2 cellular contexts compared by ENCODE assay signal in the genomic region with DNA sequence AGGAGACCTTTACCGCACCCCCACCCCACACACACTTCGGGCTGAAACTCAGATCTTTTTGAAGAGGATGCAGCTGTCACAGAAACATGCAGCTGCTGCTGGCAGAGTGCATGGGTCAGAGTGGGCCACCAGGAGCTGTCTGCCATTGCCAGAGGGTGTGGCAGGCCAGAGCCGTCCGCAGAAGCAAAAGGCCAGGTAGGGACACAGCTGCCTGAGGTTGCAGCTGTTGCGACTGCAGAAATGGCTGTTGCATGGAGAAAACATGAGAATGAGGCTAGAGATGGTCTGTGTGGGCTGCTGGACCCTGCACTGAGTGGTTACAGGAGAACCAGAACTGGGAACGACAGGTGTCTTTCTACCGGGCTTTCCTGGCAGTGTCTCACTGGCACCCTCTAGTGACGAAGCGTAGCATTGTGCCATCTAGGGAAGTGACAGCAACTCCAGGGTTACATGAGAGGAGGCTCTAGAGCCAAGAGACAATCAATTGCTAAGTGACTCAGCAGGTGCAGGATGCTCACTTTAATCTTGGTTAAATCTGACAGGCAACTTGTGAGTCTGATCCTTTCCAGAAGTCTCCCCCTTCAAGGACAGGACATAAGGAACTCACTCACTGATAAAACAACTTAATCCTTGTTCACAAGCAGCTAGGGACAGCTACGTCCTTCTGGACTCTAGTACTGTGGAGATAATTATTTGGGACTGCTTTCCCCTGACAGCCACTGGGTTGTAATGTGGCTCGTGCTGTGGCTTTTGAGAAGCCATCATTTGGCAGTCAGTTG.
TF ChIP-seq lines count a peak whose summit lies in the region.

No MANE protein-coding gene starts in this region.

TF ChIP-seq in HEK293, 187 proteins besides CTCF, POLR2A, EP300 and RAD21 (continued from another document):
- TF ChIP-seq ZNF600 (tag by site-specific recombination; IDR thresholded peaks at IDR 0.05) (peak; percentile 54; the same call in 1 of the 2 replicates), ZBTB48 (tag by site-specific recombination; IDR thresholded peaks at IDR 0.05) (peak; percentile 42; the same call in 1 of the 2 replicates), ZFP69B (tag by site-specific recombination; IDR thresholded peaks at IDR 0.05) (0 out of 2 replicates have a peak, but pooled peaks have one; percentile 25), ZNF560 (tag by site-specific recombination; IDR thresholded peaks at IDR 0.05; ENCODE audit: borderline replicate concordance) (no peak), ZNF654 (tag by site-specific recombination; IDR thresholded peaks at IDR 0.05; ENCODE audit: low read depth) (peak; percentile 96), ZNF629 (tag by site-specific recombination; IDR thresholded peaks at IDR 0.05) (0 out of 2 replicates have a peak, but pooled peaks have one; percentile 11), IKZF3 (tag by site-specific recombination; IDR thresholded peaks at IDR 0.05) (no peak), ZNF10 (tag by site-specific recombination; IDR thresholded peaks at IDR 0.05) (peak; percentile 95), ZNF121 (tag by site-specific recombination; IDR thresholded peaks at IDR 0.05) (no peak), ZBTB17 (tag by site-specific recombination; IDR thresholded peaks at IDR 0.05) (peak; percentile 94), ZEB2 (tag by site-specific recombination; IDR thresholded peaks at IDR 0.05) (peak; percentile 50; the same call in 1 of the 2 replicates), EGR2 (tag by site-specific recombination; IDR thresholded peaks at IDR 0.05; ENCODE audit: low read depth) (no peak), SCRT1 (tag by site-specific recombination; IDR thresholded peaks at IDR 0.05; ENCODE audit: borderline replicate concordance) (peak; percentile 61; the same call in 1 of the 2 replicates), SCRT2 (tag by site-specific recombination; IDR thresholded peaks at IDR 0.05) (peak; percentile 94), BCL11A (tag by site-specific recombination; IDR thresholded peaks at IDR 0.05; ENCODE audit: low read depth) (no peak), FEZF1 (tag by site-specific recombination; IDR thresholded peaks at IDR 0.05) (peak; percentile 90), ZNF555 (tag by site-specific recombination; conservative IDR thresholded peaks at IDR 0.05) (no peak), ZNF76 (tag by site-specific recombination; IDR thresholded peaks at IDR 0.05; ENCODE audit: borderline replicate concordance, low read depth) (no peak), SP7 (tag by site-specific recombination; IDR thresholded peaks at IDR 0.05) (peak; percentile 32; the same call in 1 of the 2 replicates), ZNF626 (tag by site-specific recombination; IDR thresholded peaks at IDR 0.05) (no peak), ZBTB21 (tag by site-specific recombination; IDR thresholded peaks at IDR 0.05) (no peak), PRDM1 (tag by site-specific recombination; IDR thresholded peaks at IDR 0.05) (no peak), ZNF701 (tag by site-specific recombination; IDR thresholded peaks at IDR 0.05) (no peak), ZNF133 (tag by site-specific recombination; IDR thresholded peaks at IDR 0.05) (no peak), MYNN (tag by site-specific recombination; IDR thresholded peaks at IDR 0.05; ENCODE audit: borderline replicate concordance) (no peak), TRIM28 (IDR thresholded peaks at IDR 0.05; ENCODE audit: borderline replicate concordance, low read length) (no peak), ZNF324 (tag by site-specific recombination; IDR thresholded peaks at IDR 0.05) (0 out of 2 replicates have a peak, but pooled peaks have one; percentile 49), ZNF2 (tag by site-specific recombination; IDR thresholded peaks at IDR 0.05) (peak; percentile 41), ZNF132 (tag by site-specific recombination; IDR thresholded peaks at IDR 0.05; ENCODE audit: borderline replicate concordance) (no peak)
- TF ChIP-seq, protein P1, sequence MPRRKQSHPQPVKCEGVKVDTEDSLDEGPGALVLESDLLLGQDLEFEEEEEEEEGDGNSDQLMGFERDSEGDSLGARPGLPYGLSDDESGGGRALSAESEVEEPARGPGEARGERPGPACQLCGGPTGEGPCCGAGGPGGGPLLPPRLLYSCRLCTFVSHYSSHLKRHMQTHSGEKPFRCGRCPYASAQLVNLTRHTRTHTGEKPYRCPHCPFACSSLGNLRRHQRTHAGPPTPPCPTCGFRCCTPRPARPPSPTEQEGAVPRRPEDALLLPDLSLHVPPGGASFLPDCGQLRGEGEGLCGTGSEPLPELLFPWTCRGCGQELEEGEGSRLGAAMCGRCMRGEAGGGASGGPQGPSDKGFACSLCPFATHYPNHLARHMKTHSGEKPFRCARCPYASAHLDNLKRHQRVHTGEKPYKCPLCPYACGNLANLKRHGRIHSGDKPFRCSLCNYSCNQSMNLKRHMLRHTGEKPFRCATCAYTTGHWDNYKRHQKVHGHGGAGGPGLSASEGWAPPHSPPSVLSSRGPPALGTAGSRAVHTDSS (tag by site-specific recombination; IDR thresholded peaks at IDR 0.05) = no peak
- TF ChIP-seq, protein P2, sequence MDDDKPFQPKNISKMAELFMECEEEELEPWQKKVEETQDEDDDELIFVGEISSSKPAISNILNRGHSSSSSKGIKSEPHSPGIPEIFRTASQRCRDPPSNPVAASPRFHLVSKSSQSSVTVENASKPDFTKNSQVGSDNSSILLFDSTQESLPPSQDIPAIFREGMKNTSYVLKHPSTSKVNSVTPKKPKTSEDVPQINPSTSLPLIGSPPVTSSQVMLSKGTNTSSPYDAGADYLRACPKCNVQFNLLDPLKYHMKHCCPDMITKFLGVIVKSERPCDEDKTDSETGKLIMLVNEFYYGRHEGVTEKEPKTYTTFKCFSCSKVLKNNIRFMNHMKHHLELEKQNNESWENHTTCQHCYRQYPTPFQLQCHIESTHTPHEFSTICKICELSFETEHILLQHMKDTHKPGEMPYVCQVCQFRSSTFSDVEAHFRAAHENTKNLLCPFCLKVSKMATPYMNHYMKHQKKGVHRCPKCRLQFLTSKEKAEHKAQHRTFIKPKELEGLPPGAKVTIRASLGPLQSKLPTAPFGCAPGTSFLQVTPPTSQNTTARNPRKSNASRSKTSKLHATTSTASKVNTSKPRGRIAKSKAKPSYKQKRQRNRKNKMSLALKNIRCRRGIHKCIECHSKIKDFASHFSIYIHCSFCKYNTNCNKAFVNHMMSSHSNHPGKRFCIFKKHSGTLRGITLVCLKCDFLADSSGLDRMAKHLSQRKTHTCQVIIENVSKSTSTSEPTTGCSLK (tag by site-specific recombination; IDR thresholded peaks at IDR 0.05) = no peak
- TF ChIP-seq, protein P3, sequence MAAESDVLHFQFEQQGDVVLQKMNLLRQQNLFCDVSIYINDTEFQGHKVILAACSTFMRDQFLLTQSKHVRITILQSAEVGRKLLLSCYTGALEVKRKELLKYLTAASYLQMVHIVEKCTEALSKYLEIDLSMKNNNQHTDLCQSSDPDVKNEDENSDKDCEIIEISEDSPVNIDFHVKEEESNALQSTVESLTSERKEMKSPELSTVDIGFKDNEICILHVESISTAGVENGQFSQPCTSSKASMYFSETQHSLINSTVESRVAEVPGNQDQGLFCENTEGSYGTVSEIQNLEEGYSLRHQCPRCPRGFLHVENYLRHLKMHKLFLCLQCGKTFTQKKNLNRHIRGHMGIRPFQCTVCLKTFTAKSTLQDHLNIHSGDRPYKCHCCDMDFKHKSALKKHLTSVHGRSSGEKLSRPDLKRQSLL (tag by site-specific recombination; IDR thresholded peaks at IDR 0.05) = peak; percentile 83

TF ChIP-seq in SK-N-SH, 30 proteins besides CTCF, POLR2A, EP300 and RAD21 (continued from another document):
- TF ChIP-seq, protein P4, sequence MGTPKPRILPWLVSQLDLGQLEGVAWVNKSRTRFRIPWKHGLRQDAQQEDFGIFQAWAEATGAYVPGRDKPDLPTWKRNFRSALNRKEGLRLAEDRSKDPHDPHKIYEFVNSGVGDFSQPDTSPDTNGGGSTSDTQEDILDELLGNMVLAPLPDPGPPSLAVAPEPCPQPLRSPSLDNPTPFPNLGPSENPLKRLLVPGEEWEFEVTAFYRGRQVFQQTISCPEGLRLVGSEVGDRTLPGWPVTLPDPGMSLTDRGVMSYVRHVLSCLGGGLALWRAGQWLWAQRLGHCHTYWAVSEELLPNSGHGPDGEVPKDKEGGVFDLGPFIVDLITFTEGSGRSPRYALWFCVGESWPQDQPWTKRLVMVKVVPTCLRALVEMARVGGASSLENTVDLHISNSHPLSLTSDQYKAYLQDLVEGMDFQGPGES (IDR thresholded peaks at IDR 0.05; ENCODE audit: low read depth, low read length) = no peak
- TF ChIP-seq ELF1 (IDR thresholded peaks at IDR 0.05) (no peak), TCF12 (IDR thresholded peaks at IDR 0.05) (peak; percentile 80), MXI1 (IDR thresholded peaks at IDR 0.05; ENCODE audit: low read depth, low read length) (no peak), RCOR1 (IDR thresholded peaks at IDR 0.05; ENCODE audit: low read length) (peak; percentile 44), POLR2AphosphoS5 (IDR thresholded peaks at IDR 0.05; ENCODE audit: low read depth, low read length) (peak; percentile 22; the same call in 1 of the 2 replicates), FOSL2 (IDR thresholded peaks at IDR 0.05; ENCODE audit: borderline replicate concordance, low read depth) (peak; percentile 24; the same call in 1 of the 2 replicates), GABPA (IDR thresholded peaks at IDR 0.05; ENCODE audit: low read depth) (no peak), CHD2 (IDR thresholded peaks at IDR 0.05; ENCODE audit: low read length, partially characterized antibody) (no peak), FOXJ3 (CRISPR knock-in tag; IDR thresholded peaks at IDR 0.05) (no peak), RFX5 (IDR thresholded peaks at IDR 0.05; ENCODE audit: low read length) (peak; percentile 54; the same call in 1 of the 2 replicates)
- TF ChIP-seq, protein P5, sequence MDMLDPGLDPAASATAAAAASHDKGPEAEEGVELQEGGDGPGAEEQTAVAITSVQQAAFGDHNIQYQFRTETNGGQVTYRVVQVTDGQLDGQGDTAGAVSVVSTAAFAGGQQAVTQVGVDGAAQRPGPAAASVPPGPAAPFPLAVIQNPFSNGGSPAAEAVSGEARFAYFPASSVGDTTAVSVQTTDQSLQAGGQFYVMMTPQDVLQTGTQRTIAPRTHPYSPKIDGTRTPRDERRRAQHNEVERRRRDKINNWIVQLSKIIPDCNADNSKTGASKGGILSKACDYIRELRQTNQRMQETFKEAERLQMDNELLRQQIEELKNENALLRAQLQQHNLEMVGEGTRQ (IDR thresholded peaks at IDR 0.05; ENCODE audit: borderline replicate concordance, low read depth, low read length) = no peak
TF ChIP-seq in SK-N-SH: peak in this region for 7.
